In genomic region chr12:108266131-108266530, GRCh38 we compare ENCODE assay signal across 22 cellular contexts.
DNase-seq lines count a peak whose midpoint lies in the region; ATAC-seq and TF ChIP-seq lines count a peak whose summit lies in the region.
"Had no signal": no experiment of that assay in that cellular context is flagged by ENCODE, and none has a peak within 500 bp of the region (broad histone marks: within the 10 kb centered on the region; RNA-seq: fewer than 3 reads in every experiment).

No MANE protein-coding gene starts in this region.

- H3K27me3 ChIP-seq in endodermal cell (ENCODE audit: control insufficient read depth, insufficient read depth, low read length, poor library complexity, severe bottlenecking): no peaks in the 10 kb centered on the region
- H3K27me3 ChIP-seq: BE2C, BLaER1 had no signal

- H3K4me1 Mint-ChIP-seq in endodermal cell (peaks cover 14% of the 10 kb centered on the region), T-cell (no peaks in the 10 kb centered on the region)
- H3K4me1 Mint-ChIP-seq in activated CD8-positive, alpha-beta memory T cell treated with anti-CD3 and anti-CD28 coated beads, Interleukin-2, amount 10 ng/mL, durations not matched to agents 7 days and 5 days: no peaks in the 10 kb centered on the region
- H3K4me1 Mint-ChIP-seq: CD4-positive, alpha-beta memory T cell; CD4-positive, CD25-positive, alpha-beta regulatory T cell; CD8-positive, alpha-beta memory T cell had no signal

- no peak for TF ChIP-seq CTCF in endodermal cell (conservative IDR thresholded peaks at IDR 0.05)

- H3K27me3 Mint-ChIP-seq in endodermal cell (ENCODE audit: insufficient read depth) (peaks cover 7% of the 10 kb centered on the region), T-cell (peaks cover 0 to 21% of the 10 kb centered on the region in 2 donors)
- peaks cover 4% of the 10 kb centered on the region for H3K27me3 Mint-ChIP-seq in activated CD8-positive, alpha-beta memory T cell treated with anti-CD3 and anti-CD28 coated beads, Interleukin-2, amount 10 ng/mL, durations not matched to agents 7 days and 5 days

- DNase-seq in NCI-H82 (lab: John Stamatoyannopoulos, UW) (peak; percentile 85), cerebellar cortex (ENCODE audit: low spot score) (peak; percentile 54), endodermal cell (peak; percentile 27), T-cell (no peak)
- DNase-seq in activated CD8-positive, alpha-beta memory T cell treated with anti-CD3 and anti-CD28 coated beads, Interleukin-2, amount 10 ng/mL, durations not matched to agents 7 days and 5 days: no peak
- DNase-seq: 8988T; ACHN; BE2C; CD4-positive, alpha-beta memory T cell; CD4-positive, CD25-positive, alpha-beta regulatory T cell; CD8-positive, alpha-beta memory T cell; COR-L47; DMS 273 treated with DMSO at 0.1 percent for 48 hours; DMS153; DMS53; DMS79; DND-41; EL; GF-D8 had no signal

- H3K4me3 ChIP-seq in endodermal cell (ENCODE audit: low read length): no peak overlapping the region
- H3K4me3 ChIP-seq: BLaER1 had no signal

- CTCF ChIA-PET in T-cell (lab: Charles Lee): no interaction called here
- CTCF ChIA-PET in activated CD8-positive, alpha-beta memory T cell treated with anti-CD3 and anti-CD28 coated beads, Interleukin-2, amount 10 ng/mL, durations not matched to agents 7 days and 5 days (lab: Charles Lee): no interaction called here

- H3K27ac Mint-ChIP-seq in endodermal cell: no peak overlapping the region
- H3K27ac Mint-ChIP-seq in T-cell: no peak overlapping the region
- no peak overlapping the region for H3K27ac Mint-ChIP-seq in activated CD8-positive, alpha-beta memory T cell treated with anti-CD3 and anti-CD28 coated beads, Interleukin-2, amount 10 ng/mL, durations not matched to agents 7 days and 5 days
- H3K27ac Mint-ChIP-seq: CD4-positive, alpha-beta memory T cell; CD4-positive, CD25-positive, alpha-beta regulatory T cell; CD8-positive, alpha-beta memory T cell had no signal

- POLR2A ChIA-PET in T-cell (lab: Charles Lee): no interaction called here

- ATAC-seq in GM19395 (IDR thresholded peaks at IDR 0.05; ENCODE audit: unreplicated experiment) (no peak), T-cell (replicated peaks in 1 of 4) (no peak)
- ATAC-seq in activated CD8-positive, alpha-beta memory T cell treated with anti-CD3 and anti-CD28 coated beads, Interleukin-2, amount 10 ng/mL, durations not matched to agents 7 days and 5 days: no peak

- no peak overlapping the region for H3K9ac ChIP-seq in endodermal cell (ENCODE audit: extremely low read depth, low read length, poor library complexity, severe bottlenecking)
- H3K9ac ChIP-seq: BLaER1 had no signal

- H3K9me3 Mint-ChIP-seq in endodermal cell (peaks cover 10% of the 10 kb centered on the region), T-cell (peaks cover 9 to 14% (median 14%) of the 10 kb centered on the region in 3 donors)
- peaks cover 1% of the 10 kb centered on the region for H3K9me3 Mint-ChIP-seq in activated CD8-positive, alpha-beta memory T cell treated with anti-CD3 and anti-CD28 coated beads, Interleukin-2, amount 10 ng/mL, durations not matched to agents 7 days and 5 days (ENCODE audit: low read depth)

- 89 to 100% methylated on average over 1 of the region's 1 CpG for WGBS in endodermal cell (ENCODE audit: insufficient coverage in 1 of 2, insufficient read length in 1 of 2), 2 experiments

- no peak overlapping the region for H3K4me3 Mint-ChIP-seq in endodermal cell
- H3K4me3 Mint-ChIP-seq in T-cell: no peak overlapping the region
- H3K4me3 Mint-ChIP-seq in activated CD8-positive, alpha-beta memory T cell treated with anti-CD3 and anti-CD28 coated beads, Interleukin-2, amount 10 ng/mL, durations not matched to agents 7 days and 5 days: no peak overlapping the region
- H3K4me3 Mint-ChIP-seq: CD14-positive monocyte; CD4-positive, alpha-beta memory T cell; CD4-positive, CD25-positive, alpha-beta regulatory T cell; CD8-positive, alpha-beta memory T cell had no signal

- peaks cover 17% of the 10 kb centered on the region for H3K9me3 ChIP-seq in endodermal cell (ENCODE audit: control insufficient read depth, low read length)
- H3K9me3 ChIP-seq: BE2C had no signal

- H3K36me3 ChIP-seq in endodermal cell (ENCODE audit: control insufficient read depth, insufficient read depth, low read length): no peaks in the 10 kb centered on the region
- H3K36me3 ChIP-seq: BE2C, BLaER1 had no signal

- H3K36me3 Mint-ChIP-seq in endodermal cell (ENCODE audit: low read depth) (no peaks in the 10 kb centered on the region), T-cell (no peaks in the 10 kb centered on the region)
- no peaks in the 10 kb centered on the region for H3K36me3 Mint-ChIP-seq in activated CD8-positive, alpha-beta memory T cell treated with anti-CD3 and anti-CD28 coated beads, Interleukin-2, amount 10 ng/mL, durations not matched to agents 7 days and 5 days
- H3K36me3 Mint-ChIP-seq: CD14-positive monocyte; CD4-positive, CD25-positive, alpha-beta regulatory T cell; CD8-positive, alpha-beta memory T cell had no signal

- no peaks in the 10 kb centered on the region for H3K4me1 ChIP-seq in endodermal cell (ENCODE audit: control insufficient read depth, insufficient read depth, low read length)
- H3K4me1 ChIP-seq: BLaER1 had no signal

- H3K27ac ChIP-seq in endodermal cell (ENCODE audit: low read depth, low read length): no peak overlapping the region
- H3K27ac ChIP-seq: BLaER1 had no signal

Comparison
In these comparisons a context has a peak if more than half of its experiments do, and no peak if none do; other contexts are left out.
1. DNase-seq: peak in NCI-H82 (single experiment), cerebellar cortex (single experiment) and endodermal cell (single experiment); none in T-cell (0 of 34) and activated CD8-positive, alpha-beta memory T cell treated with anti-CD3 and anti-CD28 coated beads, Interleukin-2, amount 10 ng/mL, durations not matched to agents 7 days and 5 days (single experiment).